ENCODE assay signal across 21 cellular contexts in genomic region chr7:85528581-85528980, GRCh38.
DNase-seq lines count a peak whose midpoint lies in the region; ATAC-seq and TF ChIP-seq lines count a peak whose summit lies in the region.
"Had no signal": no experiment of that assay in that cellular context is flagged by ENCODE, and none has a peak within 500 bp of the region (broad histone marks: within the 10 kb centered on the region; RNA-seq: fewer than 3 reads in every experiment).

No MANE protein-coding gene starts in this region.

- intact Hi-C loops in left ventricle myocardium superior (cut with micrococcal nuclease): no loop called here

- DNase-seq in AG10803 (ENCODE audit: low read depth) (peak; percentile 59), OCI-M1 (lab: John Stamatoyannopoulos, UW) (peak; percentile 76), fibroblast of mammary gland (ENCODE audit: low read depth) (peak; percentile 44), iris pigment epithelial cell (ENCODE audit: low read depth) (peak; percentile 65), NAMALWA (ENCODE audit: low spot score) (no peak), NCI-H510A (lab: John Stamatoyannopoulos, UW) (no peak), left ventricle myocardium superior (no peak)
- DNase-seq: AML-193; CD4-positive, alpha-beta T cell; COR-L47; GOT3; MM.1S; NCI-H1048; NCI-H1694; NCI-H2029 treated with DMSO at 0.1 percent for 48 hours; NCI-H446 treated with DMSO at 0.1 percent for 48 hours; NCI-H526 treated with DMSO at 0.1 percent for 48 hours; SIG-M5 had no signal

- H3K4me3 ChIP-seq in AG10803 (ENCODE audit: low read length): no peak overlapping the region
- no peak overlapping the region for H3K4me3 ChIP-seq in fibroblast of mammary gland (ENCODE audit: control insufficient read depth, low read depth, low read length)
- H3K4me3 ChIP-seq: BLaER1 treated with 17β-estradiol and CSF1 and Interleukin-3, amounts not matched to agents 10 nM and 100 nM; SK-N-MC had no signal

- no peak for ATAC-seq in left ventricle myocardium superior
- ATAC-seq: HCT116 had no signal

- no peak for TF ChIP-seq CTCF in AG10803 (conservative IDR thresholded peaks at IDR 0.05; ENCODE audit: low read length)
- no peak for TF ChIP-seq CTCF in fibroblast of mammary gland (conservative IDR thresholded peaks at IDR 0.05; ENCODE audit: control insufficient read depth, insufficient read depth, low read depth, low read length)

Comparison
In these comparisons a context has a peak if more than half of its experiments do, and no peak if none do; other contexts are left out.
1. DNase-seq: peak in AG10803 (single experiment), OCI-M1 (single experiment), fibroblast of mammary gland (single experiment) and iris pigment epithelial cell (single experiment); none in NAMALWA (single experiment), NCI-H510A (single experiment) and left ventricle myocardium superior (single experiment).